In the genomic region with DNA sequence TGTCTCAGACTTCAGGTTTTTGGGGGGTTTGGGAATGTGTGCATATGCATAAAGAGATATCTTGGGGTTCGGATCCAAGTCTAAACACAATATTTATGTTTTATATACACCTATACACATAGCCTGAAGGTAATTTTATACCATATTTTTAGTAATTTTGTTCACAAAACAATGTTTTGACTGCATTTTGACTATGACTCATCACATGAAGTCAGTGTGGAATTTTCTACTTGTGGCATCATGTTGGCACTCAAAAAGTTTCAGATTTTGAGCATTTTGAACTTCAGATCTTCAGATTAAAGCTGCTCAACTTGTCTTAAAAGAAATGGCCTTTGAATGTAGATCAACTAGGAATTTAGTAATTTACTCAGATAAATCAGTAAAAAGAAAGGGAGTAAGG, we compare ENCODE assay signal across 21 cellular contexts.
"Had no signal": no experiment of that assay in that cellular context is flagged by ENCODE, and none has a peak within 500 bp of the region (broad histone marks: within the 10 kb centered on the region; RNA-seq: fewer than 3 reads in every experiment).

No MANE protein-coding gene starts in this region.

- H3K27ac ChIP-seq: body of pancreas had no signal

- ATAC-seq: activated CD8-positive, alpha-beta memory T cell treated with anti-CD3 and anti-CD28 coated beads, Interleukin-2, amount 10 ng/mL, durations not matched to agents 7 days and 5 days; body of pancreas; PC-3; T-helper 17 cell had no signal

- DNase-seq: activated CD4-positive, alpha-beta T cell treated with anti-CD3 and anti-CD28 coated beads for 1 hour; activated CD4-positive, alpha-beta T cell treated with anti-CD3 and anti-CD28 coated beads, Interleukin-2, amount 10 ng/mL, durations not matched to agents 24 days and 14 days; activated CD4-positive, alpha-beta T cell treated with anti-CD3 and anti-CD28 coated beads, Interleukin-2, amount 50 U/mL, for 48 hours; activated CD8-positive, alpha-beta memory T cell treated with anti-CD3 and anti-CD28 coated beads, Interleukin-2, amount 10 ng/mL, durations not matched to agents 7 days and 5 days; activated effector memory CD4-positive, alpha-beta T cell treated with Interleukin-2 at 50 U/mL for 16 hours; activated naive CD4-positive, alpha-beta T cell treated with Interleukin-2 at 50 U/mL for 16 hours; activated naive CD8-positive, alpha-beta T cell treated with anti-CD3 and anti-CD28 coated beads for 36 hours; activated T-cell treated with anti-CD3 and anti-CD28 coated beads, Interleukin-2, amount 50 U/mL, for 24 hours; body of pancreas; MM.1S; NCI-H1105; NCI-H1436; NCI-H1694 treated with DMSO at 0.1 percent for 48 hours; NCI-H2029 treated with DMSO at 0.1 percent for 48 hours; NCI-H345; NCI-H510A; NCI-H526 treated with DMSO at 0.1 percent for 48 hours; PC-3; SIG-M5; T-helper 17 cell; T-helper 9 cell had no signal

- H3K9me3 ChIP-seq: body of pancreas had no signal

- H3K27me3 ChIP-seq: body of pancreas had no signal

- H3K4me1 ChIP-seq: body of pancreas had no signal

- H3K4me3 ChIP-seq: body of pancreas had no signal
